8 cellular contexts compared by ENCODE assay signal in the genomic region with DNA sequence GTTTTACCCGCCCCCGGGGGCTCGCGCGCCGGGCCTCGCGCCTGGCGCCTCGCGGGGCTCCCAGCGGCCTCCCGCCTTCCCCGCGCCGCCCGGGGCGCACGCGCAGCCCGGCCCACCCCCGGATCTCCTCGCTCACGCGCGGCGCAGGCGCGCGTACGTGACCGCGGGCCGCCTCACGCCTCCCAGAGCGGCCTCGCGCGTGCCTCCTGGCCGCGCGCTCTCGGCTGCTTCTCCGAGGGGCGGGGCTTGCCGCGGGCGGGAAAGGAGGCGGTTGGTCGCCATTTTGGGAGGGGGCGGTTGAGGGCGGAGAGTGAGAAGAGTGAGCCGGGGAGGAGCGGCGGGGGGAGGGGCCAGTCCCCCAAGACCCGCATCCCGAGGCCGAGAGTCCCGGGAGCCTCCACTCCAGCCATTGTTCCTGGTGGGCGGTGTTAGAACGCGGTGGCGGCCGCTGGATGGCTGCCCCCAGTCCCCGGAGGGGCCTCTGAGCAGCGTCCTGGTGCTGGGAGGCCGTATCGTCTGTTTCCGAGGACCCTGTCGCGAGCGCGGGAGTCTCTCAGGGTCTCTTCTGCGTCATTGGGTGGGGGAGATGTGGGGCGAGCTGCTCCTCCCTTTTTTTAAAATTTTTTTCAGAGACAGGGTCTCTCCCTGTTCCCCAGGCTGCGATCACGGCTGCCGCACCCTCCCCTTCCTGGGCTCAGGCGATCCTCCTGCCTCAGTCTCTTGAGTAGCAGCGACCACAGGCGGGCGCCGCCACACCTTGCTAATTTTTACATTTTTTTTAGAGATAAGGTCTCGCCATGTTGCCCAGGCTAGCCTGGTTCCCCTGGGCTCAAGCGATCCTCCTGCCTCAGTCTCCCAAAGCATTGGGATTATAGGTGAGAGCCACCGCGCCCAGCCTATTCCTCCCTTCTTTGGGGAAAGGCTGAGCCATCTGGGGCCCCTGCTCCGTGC. TPM values are rescaled to one million over a fixed set of nuclear protein-coding genes. Genes with fewer than 3 reads are reported as not detected.
DNase-seq lines count a peak whose midpoint lies in the region; ATAC-seq and TF ChIP-seq lines count a peak whose summit lies in the region.

A gene with protein sequence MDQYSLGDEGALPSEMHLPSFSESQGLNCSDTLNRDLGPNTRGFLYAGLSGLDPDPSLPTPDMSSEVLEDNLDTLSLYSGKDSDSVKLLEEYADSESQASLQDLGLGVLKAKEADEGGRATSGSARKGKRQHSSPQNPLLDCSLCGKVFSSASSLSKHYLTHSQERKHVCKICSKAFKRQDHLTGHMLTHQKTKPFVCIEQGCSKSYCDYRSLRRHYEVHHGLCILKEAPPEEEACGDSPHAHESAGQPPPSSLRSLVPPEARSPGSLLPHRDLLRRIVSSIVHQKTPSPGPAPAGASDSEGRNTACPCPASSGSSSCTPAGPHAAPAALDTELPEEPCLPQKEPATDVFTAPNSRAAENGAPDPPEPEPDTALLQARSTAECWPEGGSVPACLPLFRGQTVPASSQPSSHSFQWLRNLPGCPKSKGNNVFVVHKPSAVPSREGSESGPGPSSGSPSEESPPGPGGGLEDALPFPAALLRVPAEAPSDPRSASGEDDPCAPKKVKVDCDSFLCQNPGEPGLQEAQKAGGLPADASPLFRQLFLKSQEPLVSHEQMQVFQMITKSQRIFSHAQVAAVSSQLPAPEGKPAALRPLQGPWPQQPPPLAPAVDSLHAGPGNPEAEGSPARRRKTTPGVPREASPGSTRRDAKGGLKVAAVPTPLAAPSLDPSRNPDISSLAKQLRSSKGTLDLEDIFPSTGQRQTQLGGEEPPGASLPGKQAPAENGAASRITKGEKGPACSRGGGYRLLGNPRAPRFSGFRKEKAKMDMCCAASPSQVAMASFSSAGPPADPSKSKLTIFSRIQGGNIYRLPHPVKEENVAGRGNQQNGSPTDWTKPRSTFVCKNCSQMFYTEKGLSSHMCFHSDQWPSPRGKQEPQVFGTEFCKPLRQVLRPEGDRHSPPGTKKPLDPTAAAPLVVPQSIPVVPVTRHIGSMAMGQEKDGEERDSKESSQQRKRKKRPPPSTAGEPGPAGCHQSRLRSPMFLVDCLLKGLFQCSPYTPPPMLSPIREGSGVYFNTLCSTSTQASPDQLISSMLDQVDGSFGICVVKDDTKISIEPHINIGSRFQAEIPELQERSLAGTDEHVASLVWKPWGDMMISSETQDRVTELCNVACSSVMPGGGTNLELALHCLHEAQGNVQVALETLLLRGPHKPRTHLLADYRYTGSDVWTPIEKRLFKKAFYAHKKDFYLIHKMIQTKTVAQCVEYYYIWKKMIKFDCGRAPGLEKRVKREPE (N-terminal part only) (minus strand): TSS at position 73 of the 951 bp plus-strand sequence. CDS start 17,292 bp downstream, outside the sequence.

- peak within 1 kb of the TSS in 1 of 2 experiments; percentile 15; a peak in 2 of 4 replicates for H3K4me3 ChIP-seq in Panc1 (ENCODE audit: low read depth in 2 of 2, low read length in 2 of 2)
- peak within 1 kb of the TSS in 11 of 12 donors; percentile 8 to 60 (median 46) for H3K4me3 ChIP-seq in heart left ventricle

- DNase-seq in Panc1 (ENCODE audit: low read depth, low spot score) (no peak), activated gamma-delta T cell treated with Interleukin-2 at 50 U/mL for 16 hours (peak; percentile 82), heart left ventricle (peak; percentile 64 to 85 (median 69)), NCI-H1417 treated with DMSO at 0.1 percent for 48 hours (lab: John Stamatoyannopoulos, UW) (no peak)
- peak; percentile 60 to 71 (median 64) for DNase-seq in stimulated activated CD4-positive, alpha-beta T cell treated with anti-CD3 and anti-CD28 coated beads, Interleukin-12 subunit alpha, Interleukin-12 subunit beta, amount 100 ng/mL, for 48 hours (ENCODE audit: low read depth in 2 of 3, low spot score in 1 of 3)

- ATAC-seq in Panc1 (peak; percentile 66), heart left ventricle (peak in 3 of 4 donors; percentile 79 to 88 (median 87)), HG03045 (IDR thresholded peaks at IDR 0.05; ENCODE audit: unreplicated experiment) (no peak), HG03378 (IDR thresholded peaks at IDR 0.05; ENCODE audit: unreplicated experiment) (no peak), HG02970 (IDR thresholded peaks at IDR 0.05; ENCODE audit: low FRiP score, unreplicated experiment) (no peak)

- H3K9me3 ChIP-seq in Panc1 (ENCODE audit: control insufficient read depth, insufficient read depth, low read depth, low read length) (no peaks in the 10 kb centered on the region), heart left ventricle (no peaks in the 10 kb centered on the region)

- intact Hi-C loops in Panc1 (cut with micrococcal nuclease; ENCODE audit: unreplicated experiment): no loop called here
- intact Hi-C loops in heart left ventricle (cut with DNase I): no loop called here

- TF ChIP-seq CTCF in Panc1 (IDR thresholded peaks at IDR 0.05) (no peak), heart left ventricle (IDR thresholded peaks at IDR 0.05) (no peak)

- no peaks in the 10 kb centered on the region for H3K27me3 ChIP-seq in Panc1 (ENCODE audit: control insufficient read depth, insufficient read depth, low read length)
- H3K27me3 ChIP-seq in heart left ventricle: peaks cover 0 to 12% (median 0%) of the 10 kb centered on the region in 9 donors

- H3K27ac ChIP-seq in Panc1 (ENCODE audit: low read length) (no peak within 1 kb of the TSS), heart left ventricle (no peak within 1 kb of the TSS)

- no TSS peak for BruUV-seq in Panc1 (replicated peaks; lab: Mats Ljungman, UMichigan)

- CTCF ChIA-PET in Panc1 (lab: Charles Lee): no interaction called here

- no peak for TF ChIP-seq POLR2A in heart left ventricle (IDR thresholded peaks at IDR 0.05)

- in situ Hi-C loops in Panc1 (cut with HindIII; ENCODE audit: low pct_unique_long_range_greater_than_20kb, low sequenced_read_pairs): no loop called here

- whole genome bisulfite sequencing in heart left ventricle, 4 donors: 13 to 25% (median 20%) methylated on average over 51 to 88 of the region's 88 CpGs

- H3K36me3 ChIP-seq in Panc1 (ENCODE audit: control insufficient read depth, insufficient read depth, low read length): no peaks in the 10 kb centered on the region
- H3K36me3 ChIP-seq in heart left ventricle: no peaks in the 10 kb centered on the region

- POLR2A ChIA-PET in Panc1 (lab: Charles Lee): interaction anchor here (0.6 kb wide), 1 partner anchor 29 kb away, joined by 3 read pairs; no protein-coding TSS in a partner anchor

- H3K4me1 ChIP-seq in Panc1 (ENCODE audit: control insufficient read depth, insufficient read depth, low read length) (no peaks in the 10 kb centered on the region), heart left ventricle (peaks cover 0 to 10% (median 2%) of the 10 kb centered on the region in 12 donors)

RNA-seq across cellular contexts. Expression of the gene that starts here (rescaled TPM):
- total RNA-seq in Panc1 (2021; ENCODE audit: unreplicated experiment) (0.15 TPM), heart left ventricle (1 to 10 TPM in 6 of 9 donors, under 1 TPM in 3; 0.63 to 3.8 (median 1.1) TPM)
- polyA plus RNA-seq in Panc1 (2012; ENCODE audit: insufficient read length): 0.45 TPM
- 1 to 10 TPM in 1 of 2 donors, under 1 TPM in 1; 0.15 to 1.1 TPM for polyA plus RNA-seq in heart left ventricle

Comparison
In these comparisons a context has a peak if more than half of its experiments do, and no peak if none do; other contexts are left out.
1. Peak in ATAC-seq in Panc1; RNA of the gene not detected or under 1 TPM.
2. ATAC-seq: peak in heart left ventricle (3 of 4); none in HG03045 (single experiment), HG03378 (single experiment) and HG02970 (single experiment).
3. DNase-seq: peak in activated gamma-delta T cell treated with Interleukin-2 at 50 U/mL for 16 hours (single experiment), heart left ventricle (5 of 5) and stimulated activated CD4-positive, alpha-beta T cell treated with anti-CD3 and anti-CD28 coated beads, Interleukin-12 subunit alpha, Interleukin-12 subunit beta, amount 100 ng/mL, for 48 hours (3 of 3); none in Panc1 (single experiment) and NCI-H1417 treated with DMSO at 0.1 percent for 48 hours (single experiment).